2 cellular contexts compared by ENCODE assay signal in genomic region chr1:183986941-183987340, GRCh38.
TF ChIP-seq lines count a peak whose summit lies in the region.

No MANE protein-coding gene starts in this region.

TF ChIP-seq in HEK293, 187 proteins besides CTCF, POLR2A, EP300 and RAD21:
- peak; percentile 30; the same call in 1 of the 2 replicates for TF ChIP-seq EGR2 (tag by site-specific recombination; IDR thresholded peaks at IDR 0.05; ENCODE audit: low read depth)
- TF ChIP-seq ZNF626 (tag by site-specific recombination; IDR thresholded peaks at IDR 0.05) = no peak
- TF ChIP-seq ZNF677 (tag by site-specific recombination; IDR thresholded peaks at IDR 0.05) = no peak
- no peak for TF ChIP-seq KLF1 (tag by site-specific recombination; IDR thresholded peaks at IDR 0.05)
- TF ChIP-seq ZFP37 (tag by site-specific recombination; IDR thresholded peaks at IDR 0.05) = no peak
- TF ChIP-seq GLI2 (tag by site-specific recombination; IDR thresholded peaks at IDR 0.05; ENCODE audit: borderline replicate concordance, low read depth) = no peak
- TF ChIP-seq OVOL3 (tag by site-specific recombination; IDR thresholded peaks at IDR 0.05) = no peak
- no peak for TF ChIP-seq ZSCAN4 (tag by site-specific recombination; IDR thresholded peaks at IDR 0.05)
- no peak for TF ChIP-seq ZNF248 (tag by site-specific recombination; IDR thresholded peaks at IDR 0.05)
- TF ChIP-seq ZNF768 (tag by site-specific recombination; IDR thresholded peaks at IDR 0.05) = no peak
- no peak for TF ChIP-seq OSR2 (tag by site-specific recombination; IDR thresholded peaks at IDR 0.05)
- TF ChIP-seq ZFHX2 (tag by site-specific recombination; conservative IDR thresholded peaks at IDR 0.05) = 0 out of 2 replicates have a peak, but pooled peaks have one; percentile 28
- TF ChIP-seq ZNF140 (tag by site-specific recombination; IDR thresholded peaks at IDR 0.05) = no peak
- TF ChIP-seq ZNF843 (tag by site-specific recombination; IDR thresholded peaks at IDR 0.05) = no peak
- TF ChIP-seq ZNF548 (tag by site-specific recombination; IDR thresholded peaks at IDR 0.05) = no peak
- TF ChIP-seq ZNF600 (tag by site-specific recombination; IDR thresholded peaks at IDR 0.05) = no peak
- no peak for TF ChIP-seq PRDM4 (tag by site-specific recombination; IDR thresholded peaks at IDR 0.05)

TF ChIP-seq in K562, 482 proteins besides CTCF, POLR2A, EP300 and RAD21:
- TF ChIP-seq, protein P1, sequence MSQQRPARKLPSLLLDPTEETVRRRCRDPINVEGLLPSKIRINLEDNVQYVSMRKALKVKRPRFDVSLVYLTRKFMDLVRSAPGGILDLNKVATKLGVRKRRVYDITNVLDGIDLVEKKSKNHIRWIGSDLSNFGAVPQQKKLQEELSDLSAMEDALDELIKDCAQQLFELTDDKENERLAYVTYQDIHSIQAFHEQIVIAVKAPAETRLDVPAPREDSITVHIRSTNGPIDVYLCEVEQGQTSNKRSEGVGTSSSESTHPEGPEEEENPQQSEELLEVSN (IDR thresholded peaks at IDR 0.05; ENCODE audit: borderline replicate concordance in 1 of 2, extremely low read depth in 1 of 2, insufficient read depth in 1 of 2, insufficient read length in 1 of 2, low read depth in 1 of 2, low read length in 1 of 2, poor library complexity in 1 of 2, severe bottlenecking in 1 of 2) = no peak
- TF ChIP-seq ZNF197 (CRISPR knock-in tag; IDR thresholded peaks at IDR 0.05; ENCODE audit: low read depth) = 0 out of 2 replicates have a peak, but pooled peaks have one; percentile 8
